ENCODE assay signal across 1 cellular context in the genomic region with DNA sequence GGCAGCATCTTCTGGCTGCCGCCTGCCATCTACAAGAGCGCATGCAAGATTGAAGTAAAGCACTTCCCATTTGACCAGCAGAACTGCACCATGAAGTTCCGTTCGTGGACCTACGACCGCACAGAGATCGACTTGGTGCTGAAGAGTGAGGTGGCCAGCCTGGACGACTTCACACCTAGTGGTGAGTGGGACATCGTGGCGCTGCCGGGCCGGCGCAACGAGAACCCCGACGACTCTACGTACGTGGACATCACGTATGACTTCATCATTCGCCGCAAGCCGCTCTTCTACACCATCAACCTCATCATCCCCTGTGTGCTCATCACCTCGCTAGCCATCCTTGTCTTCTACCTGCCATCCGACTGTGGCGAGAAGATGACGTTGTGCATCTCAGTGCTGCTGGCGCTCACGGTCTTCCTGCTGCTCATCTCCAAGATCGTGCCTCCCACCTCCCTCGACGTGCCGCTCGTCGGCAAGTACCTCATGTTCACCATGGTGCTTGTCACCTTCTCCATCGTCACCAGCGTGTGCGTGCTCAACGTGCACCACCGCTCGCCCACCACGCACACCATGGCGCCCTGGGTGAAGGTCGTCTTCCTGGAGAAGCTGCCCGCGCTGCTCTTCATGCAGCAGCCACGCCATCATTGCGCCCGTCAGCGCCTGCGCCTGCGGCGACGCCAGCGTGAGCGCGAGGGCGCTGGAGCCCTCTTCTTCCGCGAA.
TF ChIP-seq lines count a peak whose summit lies in the region.

No MANE protein-coding gene starts in this region.

TF ChIP-seq in H1, 55 proteins besides CTCF, POLR2A, EP300 and RAD21:
- TF ChIP-seq CBX5 (IDR thresholded peaks at IDR 0.05; ENCODE audit: low read depth, low read length) (no peak), KDM5A (IDR thresholded peaks at IDR 0.05; ENCODE audit: low read length) (no peak), CBX8 (IDR thresholded peaks at IDR 0.05; ENCODE audit: borderline replicate concordance, low read depth, low read length) (no peak), TCF12 (IDR thresholded peaks at IDR 0.05; ENCODE audit: low read depth, low read length) (no peak)
